In genomic region chr1:7781923-7782495, GRCh38 we compare ENCODE assay signal across 1 cellular context.
A peak's percentile ranks its signal among the peaks of the same experiment; 100 is the strongest.
TF ChIP-seq lines count a peak whose summit lies in the region.

No MANE protein-coding gene starts in this region.

TF ChIP-seq in K562, 482 proteins besides CTCF, POLR2A, EP300 and RAD21:
- TF ChIP-seq RBBP5 (IDR thresholded peaks at IDR 0.05; ENCODE audit: borderline replicate concordance, insufficient read depth, low read length, poor library complexity, severe bottlenecking) (no peak), POLR2G (IDR thresholded peaks at IDR 0.05; ENCODE audit: low read depth, low read length) (0 out of 2 replicates have a peak, but pooled peaks have one; percentile 28), ILK (tag; IDR thresholded peaks at IDR 0.05; ENCODE audit: borderline replicate concordance, low read depth) (no peak), ZNF655 (CRISPR knock-in tag; IDR thresholded peaks at IDR 0.05) (no peak), NCOA2 (IDR thresholded peaks at IDR 0.05; ENCODE audit: partially characterized antibody in 2 of 2) (no peak), BHLHE40 (IDR thresholded peaks at IDR 0.05; ENCODE audit: low read length) (no peak), GTF3C2 (IDR thresholded peaks at IDR 0.05; ENCODE audit: borderline replicate concordance, extremely low read depth, insufficient read length) (no peak), RBM15 (IDR thresholded peaks at IDR 0.05; ENCODE audit: insufficient read depth, low read length) (no peak), SUPT5H (IDR thresholded peaks at IDR 0.05) (0 out of 2 replicates have a peak, but pooled peaks have one; percentile 34), LEF1 (IDR thresholded peaks at IDR 0.05) (no peak), MLLT1 (IDR thresholded peaks at IDR 0.05) (no peak), NR2C1 (IDR thresholded peaks at IDR 0.05) (no peak), NR2C1 (tag; IDR thresholded peaks at IDR 0.05) (no peak), ZBTB33 (CRISPR knock-in tag; IDR thresholded peaks at IDR 0.05) (peak; percentile 71), POLR2AphosphoS5 (IDR thresholded peaks at IDR 0.05; ENCODE audit: control insufficient read depth, insufficient read depth, low read depth, low read length) (0 out of 2 replicates have a peak, but pooled peaks have one; percentile 9), NRF1 (conservative IDR thresholded peaks at IDR 0.05 in 1 of 2, IDR thresholded peaks at IDR 0.05 in 1 of 2) (no peak), SPI1 (IDR thresholded peaks at IDR 0.05; ENCODE audit: borderline replicate concordance, low read depth, low read length) (0 out of 2 replicates have a peak, but pooled peaks have one; percentile 10)
